ENCODE assay signal across 23 cellular contexts in the genomic region with DNA sequence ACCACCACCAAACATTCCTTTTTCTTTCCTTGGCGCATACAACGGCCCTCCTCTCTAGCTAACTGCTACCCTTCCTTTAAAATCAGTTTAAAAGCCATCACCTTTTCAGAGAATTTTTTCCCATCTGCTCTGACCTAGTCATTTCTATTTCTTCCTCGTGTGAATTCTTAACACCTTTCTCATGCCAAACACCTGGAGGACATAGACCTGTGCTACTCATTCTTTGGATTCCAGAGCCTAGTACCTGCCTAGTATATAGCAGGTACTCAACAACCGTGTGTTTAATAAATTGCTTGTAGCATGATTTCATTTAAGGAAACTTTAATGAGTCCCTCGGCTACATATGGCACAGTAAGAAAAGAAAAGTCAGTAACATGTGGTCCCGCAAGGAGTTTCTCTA. TPM values are rescaled to one million over a fixed set of nuclear protein-coding genes. Genes with fewer than 3 reads are reported as not detected.
A peak's percentile ranks its signal among the peaks of the same experiment; 100 is the strongest.
DNase-seq lines count a peak whose midpoint lies in the region; ATAC-seq, FAIRE-seq and TF ChIP-seq lines count a peak whose summit lies in the region.
"Had no signal": no experiment of that assay in that cellular context is flagged by ENCODE, and none has a peak within 500 bp of the region (broad histone marks: within the 10 kb centered on the region; RNA-seq: fewer than 3 reads in every experiment).

No MANE protein-coding gene starts in this region.

- H3K27ac Mint-ChIP-seq in neural progenitor cell (peak overlapping the region; percentile 2), type B pancreatic cell (peak overlapping the region; percentile 29)
- H3K27ac Mint-ChIP-seq: activated CD4-positive, alpha-beta T cell treated with anti-CD3 and anti-CD28 coated beads for 36 hours; activated naive CD4-positive, alpha-beta T cell treated with anti-CD3 and anti-CD28 coated beads, Interleukin-2, amount 50 U/mL, for 24 hours; activated T-helper 1 cell treated with anti-CD3 and anti-CD28 coated beads, Interleukin-12 subunit alpha, Interleukin-12 subunit beta, Interleukin-2, Interleukin-4 antibody, amounts not matched to agents 30 ng/mL and 10 ng/mL and 1 ng/mL, durations not matched to agents 14 hours and 24 hours and 36 hours; stimulated activated naive CD8-positive, alpha-beta T cell treated with anti-CD3 and anti-CD28 coated beads, Interleukin-15, Interleukin-2, amounts not matched to agents 100 ng/mL and 50 ng/mL, for 24 hours had no signal

- H4K91ac ChIP-seq in H1 (replicated peaks; ENCODE audit: insufficient read length, low read length) = no peak overlapping the region

- peaks cover 13% of the 10 kb centered on the region; the same call in 1 of the 2 replicates for H3K23me2 ChIP-seq in H1 (ENCODE audit: low read depth, low read length)

- peak overlapping the region in 1 of 2 experiments; percentile 87; a peak in 1 of 4 replicates for H3K4me2 ChIP-seq in H1 (ENCODE audit: insufficient read depth in 1 of 2, low read depth in 2 of 2, low read length in 2 of 2)
- H3K4me2 ChIP-seq in neural progenitor cell = peak overlapping the region; percentile 98
- H3K4me2 ChIP-seq: BLaER1 had no signal

- H3K36me3 Mint-ChIP-seq in neural progenitor cell (peaks cover 10% of the 10 kb centered on the region), type B pancreatic cell (peaks cover 12% of the 10 kb centered on the region)
- H3K36me3 Mint-ChIP-seq: activated naive CD4-positive, alpha-beta T cell treated with anti-CD3 and anti-CD28 coated beads, Interleukin-2, amount 50 U/mL, for 24 hours had no signal

- H3K36me3 ChIP-seq in cardiac muscle cell (peaks cover 24% of the 10 kb centered on the region), H1 (ENCODE audit: control insufficient read depth in 2 of 4, insufficient read depth in 4 of 4, low read length in 3 of 4) (peaks cover 4 to 22% (median 8%) of the 10 kb centered on the region in 4 experiments; a peak in 6 of 8 replicates), neural progenitor cell (no peaks in the 10 kb centered on the region)
- H3K36me3 ChIP-seq: BLaER1, colonic mucosa, spleen had no signal

- TF ChIP-seq CTCF in cardiac muscle cell (IDR thresholded peaks at IDR 0.05; ENCODE audit: low read depth, low read length) = no peak
- TF ChIP-seq CTCF in H1 (IDR thresholded peaks at IDR 0.05; ENCODE audit: control extremely low read depth in 1 of 3, insufficient read depth in 1 of 3, low read depth in 1 of 3, low read length in 3 of 3) = no peak
- TF ChIP-seq CTCF in neural progenitor cell (IDR thresholded peaks at IDR 0.05) = no peak
- no peak for TF ChIP-seq CTCF in type B pancreatic cell (conservative IDR thresholded peaks at IDR 0.05)
- TF ChIP-seq CTCF in foreskin fibroblast (IDR thresholded peaks at IDR 0.05; ENCODE audit: low read depth, low read length) = no peak

- POLR2A ChIA-PET in H1 (lab: Charles Lee; ENCODE audit: partially characterized antibody) = interaction anchor here (1.2 to 30.9 kb wide), 7 partner anchors 7 to 192 kb away, joined by 3 to 635 read pairs (median 104); no protein-coding TSS in a partner anchor

- H2BK20ac ChIP-seq in H1 (ENCODE audit: low read length) = no peak overlapping the region

- H3K4me3 ChIP-seq in cardiac muscle cell (no peak overlapping the region), H1 (ENCODE audit: extremely low read depth in 1 of 4, insufficient read depth in 2 of 4, low read depth in 3 of 4, low read length in 4 of 4) (no peak overlapping the region), neural progenitor cell (no peak overlapping the region), foreskin fibroblast (ENCODE audit: low read depth in 1 of 2, low read length in 2 of 2) (no peak overlapping the region)
- H3K4me3 ChIP-seq: BLaER1, colonic mucosa, K562, spleen had no signal

- H3K9me3 ChIP-seq in cardiac muscle cell (ENCODE audit: low read depth) (no peaks in the 10 kb centered on the region), H1 (ENCODE audit: insufficient read depth in 2 of 2, low read depth in 1 of 2, low read length in 1 of 2) (no peaks in the 10 kb centered on the region), neural progenitor cell (ENCODE audit: low read depth) (no peaks in the 10 kb centered on the region)
- H3K9me3 ChIP-seq: colonic mucosa, spleen had no signal

- TF ChIP-seq EP300 in H1 (IDR thresholded peaks at IDR 0.05; ENCODE audit: borderline replicate concordance in 1 of 2, low read depth in 2 of 2, low read length in 2 of 2) = no peak

- TF ChIP-seq POLR2A in H1 (IDR thresholded peaks at IDR 0.05; ENCODE audit: control extremely low read depth in 1 of 2, low read depth in 2 of 2, low read length in 2 of 2) (no peak), H54 (IDR thresholded peaks at IDR 0.05; ENCODE audit: low read depth, low read length) (no peak)

- H3K79me1 ChIP-seq in H1 (ENCODE audit: low read depth, low read length) = no peaks in the 10 kb centered on the region

- 0 out of 2 replicates have a peak overlapping the region, but pooled peaks have one; percentile 27 for H2BK5ac ChIP-seq in H1 (ENCODE audit: low read depth, low read length)

- H3K56ac ChIP-seq in H1 (replicated peaks; ENCODE audit: insufficient read length, low read depth, low read length) = no peak overlapping the region

- peak overlapping the region; percentile 36; the same call in 1 of the 2 replicates for H3K18ac ChIP-seq in H1 (ENCODE audit: extremely low read depth, low read length)

- H3K9ac ChIP-seq in H1 (replicated peaks in 1 of 4; ENCODE audit: extremely low read depth in 1 of 4, low read depth in 3 of 4, low read length in 3 of 4) (no peak overlapping the region), neural progenitor cell (no peak overlapping the region)
- H3K9ac ChIP-seq: BLaER1 had no signal

- no peak overlapping the region for H4K8ac ChIP-seq in H1 (ENCODE audit: extremely low read depth, insufficient read depth, low read length)

- H3K4me1 ChIP-seq in cardiac muscle cell (ENCODE audit: low read depth) (peaks cover 21% of the 10 kb centered on the region), H1 (replicated peaks in 1 of 4; ENCODE audit: control insufficient read depth in 3 of 4, insufficient read depth in 4 of 4, low read length in 3 of 4) (peaks cover 2 to 28% (median 17%) of the 10 kb centered on the region in 4 experiments; a peak in 6 of 7 replicates), neural progenitor cell (peaks cover 12% of the 10 kb centered on the region)
- H3K4me1 ChIP-seq: BLaER1 had no signal

- CTCF ChIA-PET in H1 (lab: Charles Lee; ENCODE audit: partially characterized antibody) = interaction anchor here (0.9 to 3.6 kb wide), 6 partner anchors 7 to 258 kb away, joined by 3 to 16 read pairs (median 5); no protein-coding TSS in a partner anchor

- no peak overlapping the region for H2AFZ ChIP-seq in H1 (ENCODE audit: low read length)
- no peak overlapping the region for H2AFZ ChIP-seq in neural progenitor cell (replicated peaks)

- H3K9me3 Mint-ChIP-seq in neural progenitor cell (peaks cover 5% of the 10 kb centered on the region), type B pancreatic cell (no peaks in the 10 kb centered on the region)
- H3K9me3 Mint-ChIP-seq: activated naive CD4-positive, alpha-beta T cell treated with anti-CD3 and anti-CD28 coated beads, Interleukin-2, amount 50 U/mL, for 24 hours; activated T-helper 1 cell treated with anti-CD3 and anti-CD28 coated beads, Interleukin-12 subunit alpha, Interleukin-12 subunit beta, Interleukin-2, Interleukin-4 antibody, amounts not matched to agents 30 ng/mL and 10 ng/mL and 1 ng/mL, durations not matched to agents 14 hours and 24 hours and 36 hours; stimulated activated naive CD8-positive, alpha-beta T cell treated with anti-CD3 and anti-CD28 coated beads, Interleukin-15, Interleukin-2, amounts not matched to agents 100 ng/mL and 50 ng/mL, for 24 hours had no signal

- DNase-seq in cardiac muscle cell (ENCODE audit: low read depth in 1 of 2, low spot score in 1 of 2) (no peak), Right ventricle myocardium inferior (ENCODE audit: missing footprints) (no peak), H1 (ENCODE audit: low read depth in 1 of 2, low spot score in 2 of 2) (no peak), neural progenitor cell (ENCODE audit: low spot score) (no peak), type B pancreatic cell (ENCODE audit: extremely low spot score, unreplicated experiment) (no peak), H54 (ENCODE audit: insufficient read length, low spot score) (no peak), foreskin fibroblast (no peak)
- DNase-seq: activated CD4-positive, alpha-beta T cell treated with anti-CD3 and anti-CD28 coated beads for 36 hours; colonic mucosa; EL; SHP77 treated with DMSO at 0.1 percent for 48 hours; spleen; stimulated activated CD4-positive, alpha-beta T cell treated with anti-CD3 and anti-CD28 coated beads, Interleukin-4, amount 100 ng/mL, for 24 hours; T-helper 1 cell had no signal

- H4K20me1 ChIP-seq in H1 (replicated peaks in 1 of 2; ENCODE audit: control insufficient read depth in 1 of 2, insufficient read depth in 2 of 2, low read length in 2 of 2) = peaks cover 3 to 6% of the 10 kb centered on the region in 2 experiments
- H4K20me1 ChIP-seq in neural progenitor cell (ENCODE audit: low read depth) = peaks cover 22% of the 10 kb centered on the region

- no peak for ATAC-seq in Right ventricle myocardium inferior
- no peak for ATAC-seq in GM18870 (IDR thresholded peaks at IDR 0.05; ENCODE audit: unreplicated experiment)
- ATAC-seq: activated CD4-positive, alpha-beta T cell treated with anti-CD3 and anti-CD28 coated beads for 36 hours; K562 had no signal

- H3K14ac ChIP-seq in H1 (ENCODE audit: insufficient read length) = no peak overlapping the region

- H2BK15ac ChIP-seq in H1 (ENCODE audit: low read length) = 0 out of 2 replicates have a peak overlapping the region, but pooled peaks have one; percentile 50

- no peak overlapping the region for H3K23ac ChIP-seq in H1 (ENCODE audit: insufficient read length)

- H4K5ac ChIP-seq in H1 (ENCODE audit: insufficient read length, low read depth, low read length) = no peak overlapping the region

- peak overlapping the region; percentile 100 for H3K27ac ChIP-seq in cardiac muscle cell
- H3K27ac ChIP-seq in H1 (ENCODE audit: low read depth, low read length) = no peak overlapping the region
- H3K27ac ChIP-seq in neural progenitor cell = no peak overlapping the region
- H3K27ac ChIP-seq: BLaER1, HL-60, spleen had no signal

- H3K27me3 Mint-ChIP-seq in neural progenitor cell (ENCODE audit: insufficient read depth, low read depth) (peaks cover 4% of the 10 kb centered on the region), type B pancreatic cell (no peaks in the 10 kb centered on the region)

- peaks cover 39% of the 10 kb centered on the region for H3K4me1 Mint-ChIP-seq in neural progenitor cell
- peaks cover 43% of the 10 kb centered on the region for H3K4me1 Mint-ChIP-seq in type B pancreatic cell (ENCODE audit: unreplicated experiment)

- no peak overlapping the region for H3K4ac ChIP-seq in H1 (replicated peaks; ENCODE audit: insufficient read length, low read depth, low read length)

- no peak for FAIRE-seq in H1 (lab: Jason Lieb, UNC)
- no peak for FAIRE-seq in H54 (lab: Jason Lieb, UNC)
- FAIRE-seq: A204.1, endometrium, K562 had no signal

- H3K27me3 ChIP-seq in cardiac muscle cell (no peaks in the 10 kb centered on the region), H1 (replicated peaks in 1 of 4; ENCODE audit: control insufficient read depth in 3 of 4, extremely low read depth in 1 of 4, insufficient read depth in 3 of 4, low read length in 3 of 4) (peaks cover 0 to 3% (median 0%) of the 10 kb centered on the region in 4 experiments; a peak in 2 of 7 replicates), neural progenitor cell (peaks cover 4% of the 10 kb centered on the region)
- H3K27me3 ChIP-seq: colonic mucosa had no signal

- no peak overlapping the region for H2BK120ac ChIP-seq in H1 (replicated peaks; ENCODE audit: low read depth, low read length)

- peak overlapping the region; percentile 64; the same call in 1 of the 2 replicates for H2BK12ac ChIP-seq in H1 (ENCODE audit: low read depth, low read length)

- WGBS in H1 (ENCODE audit: extremely low coverage in 1 of 2, insufficient coverage in 1 of 2, insufficient read length in 1 of 2, insufficient replicate concordance in 2 of 2, low coverage in 1 of 2, low lambda C conversion rate in 2 of 2, missing lambda C conversion rate in 1 of 2), 2 experiments = 71% methylated on average over 6 of the region's 6 CpGs; no CpG with 5 or more reads in 1 of the 2 experiments

- H3K4me3 Mint-ChIP-seq in neural progenitor cell (no peak overlapping the region), type B pancreatic cell (peak overlapping the region; percentile 2)
- H3K4me3 Mint-ChIP-seq: activated CD4-positive, alpha-beta T cell treated with anti-CD3 and anti-CD28 coated beads for 36 hours; activated naive CD4-positive, alpha-beta T cell treated with anti-CD3 and anti-CD28 coated beads, Interleukin-2, amount 50 U/mL, for 24 hours; activated T-helper 1 cell treated with anti-CD3 and anti-CD28 coated beads, Interleukin-12 subunit alpha, Interleukin-12 subunit beta, Interleukin-2, Interleukin-4 antibody, amounts not matched to agents 30 ng/mL and 10 ng/mL and 1 ng/mL, durations not matched to agents 14 hours and 24 hours and 36 hours; stimulated activated naive CD8-positive, alpha-beta T cell treated with anti-CD3 and anti-CD28 coated beads, Interleukin-15, Interleukin-2, amounts not matched to agents 100 ng/mL and 50 ng/mL, for 24 hours had no signal

- TF ChIP-seq RAD21 in H1 (IDR thresholded peaks at IDR 0.05 in 1 of 2, conservative IDR thresholded peaks at IDR 0.05 in 1 of 2; ENCODE audit: low read depth in 2 of 2, low read length in 2 of 2) = no peak

- intact Hi-C loops in Right ventricle myocardium inferior (cut with DNase I) = loop anchor here (2.0 to 5.0 kb wide), 3 partner anchors 40 to 98 kb away; no protein-coding TSS in a partner anchor

- peaks cover 25% of the 10 kb centered on the region for H3F3A ChIP-seq in neural progenitor cell (ENCODE audit: low read depth)

- no peak overlapping the region for H2AK5ac ChIP-seq in H1 (ENCODE audit: low read depth, low read length)

- H3K79me2 ChIP-seq in H1 (ENCODE audit: control insufficient read depth in 1 of 2, insufficient read depth in 2 of 2, low read length in 2 of 2) (peaks cover 0 to 24% of the 10 kb centered on the region in 2 experiments; a peak in 2 of 4 replicates), neural progenitor cell (ENCODE audit: low read depth) (peaks cover 38% of the 10 kb centered on the region)

RNA-seq across cellular contexts. Expression of a gene that starts 2.0 kb away (rescaled TPM):
- total RNA-seq in cardiac muscle cell (6,553 and 8,453 TPM in 2 replicates), Right ventricle myocardium inferior (13,805 TPM), neural progenitor cell (ENCODE audit: low replicate concordance) (614 and 623 TPM in 2 replicates), type B pancreatic cell (ENCODE audit: low replicate concordance) (343 and 447 TPM in 2 replicates)
- polyA plus RNA-seq in cardiac muscle cell (7,519 and 10,138 TPM in 2 replicates), H1 (2011; rRNA removed) (246 and 258 TPM in 2 replicates)
- 571 and 579 TPM in 2 replicates for total RNA-seq in H1 (2021; fragmentation: NEBNext Ultra II Directional; extraction: Animal tissue kit (Norgen Biotek cat#: 25700))
- polyA plus RNA-seq in H1 (2011; cell fraction: cytosol; rRNA removed) = 481 TPM
- 537 TPM for polyA plus RNA-seq in H1 (2011; cell fraction: nucleus; rRNA removed)
- 409 to 588 TPM (median 457 TPM) in 4 replicates for polyA plus RNA-seq in H1 (2012, experiment 1 of 2)
- polyA plus RNA-seq in H1 (2012, experiment 2 of 2) = 113 TPM
- polyA plus RNA-seq in H1 (2013, experiment 1 of 2) = 292 TPM
- polyA plus RNA-seq in H1 (2013, experiment 2 of 2) = 291 TPM
- polyA minus RNA-seq in H1 (2011; rRNA and poly(A)+ RNA removed) = 221 and 265 TPM in 2 replicates
- polyA minus RNA-seq in H1 (2011; cell fraction: cytosol; rRNA and poly(A)+ RNA removed) = 225 TPM
- 741 TPM for polyA minus RNA-seq in H1 (2011; cell fraction: nucleus; rRNA and poly(A)+ RNA removed)

Comparison
In these comparisons a context has a peak if more than half of its experiments do, and no peak if none do; other contexts are left out.
1. RNA of a gene that starts 2.0 kb away (total RNA-seq): 13,805 TPM in Right ventricle myocardium inferior (single experiment) and 6,553 to 8,453 TPM in cardiac muscle cell; 614 to 623 TPM in neural progenitor cell, 571 to 579 TPM in H1 and 343 to 447 TPM in type B pancreatic cell; every median in the first group is over 10 times any median in the second.